In genomic region chr2:226603606-226604005, GRCh38 we compare ENCODE assay signal across 8 cellular contexts.
"Had no signal": no experiment of that assay in that cellular context is flagged by ENCODE, and none has a peak within 500 bp of the region (broad histone marks: within the 10 kb centered on the region; RNA-seq: fewer than 3 reads in every experiment).

No MANE protein-coding gene starts in this region.

- H3K36me3 ChIP-seq: HAP-1 had no signal

- H3K4me3 ChIP-seq: GM23338, HAP-1, K562 had no signal

- H3K4me1 ChIP-seq: HAP-1 had no signal

- FAIRE-seq: HTR-8/SVneo, K562 had no signal

- H3K9me3 ChIP-seq: HAP-1 had no signal

- H3K4me2 ChIP-seq: GM23338 had no signal

- H2AFZ ChIP-seq: GM23338 had no signal

- ATAC-seq: GM23338, HCT116, K562 had no signal

- DNase-seq: H7, HFFc6, KG1 had no signal
